In genomic region chr6:44062771-44063560, GRCh38 we compare ENCODE assay signal across 8 cellular contexts.
DNase-seq lines count a peak whose midpoint lies in the region; ATAC-seq and TF ChIP-seq lines count a peak whose summit lies in the region.

No MANE protein-coding gene starts in this region.

- no peak for ATAC-seq in HG03135 (IDR thresholded peaks at IDR 0.05; ENCODE audit: unreplicated experiment)

- H3K27ac ChIP-seq in mesenchymal stem cell (ENCODE audit: low read length, poor library complexity, severe bottlenecking): no peak overlapping the region

- no peak overlapping the region for H2BK120ac ChIP-seq in mesenchymal stem cell (ENCODE audit: low read depth, low read length)

- H2BK5ac ChIP-seq in mesenchymal stem cell (ENCODE audit: low read depth, low read length, poor library complexity, severe bottlenecking): no peak overlapping the region

- no peaks in the 10 kb centered on the region for H3K9me3 Mint-ChIP-seq in MCF 10A (ENCODE audit: unreplicated experiment)

- H3K27me3 Mint-ChIP-seq in MCF 10A (ENCODE audit: insufficient read depth, unreplicated experiment): no peaks in the 10 kb centered on the region

- H3K4me3 ChIP-seq in AG09309 (ENCODE audit: control insufficient read depth, low read depth, low read length) (no peak overlapping the region), mesenchymal stem cell (ENCODE audit: insufficient read depth in 1 of 2, low read depth in 1 of 2, low read length in 2 of 2) (no peak overlapping the region)
- H3K4me3 ChIP-seq in Jurkat, Clone E6-1 (ENCODE audit: low read length): no peak overlapping the region

- H3K14ac ChIP-seq in mesenchymal stem cell (ENCODE audit: low read length in 2 of 2): peak overlapping the region in 1 of 2 experiments; percentile 30

- H3K18ac ChIP-seq in mesenchymal stem cell (ENCODE audit: low read depth in 1 of 2, low read length in 2 of 2): peak overlapping the region; percentile 23 to 71

- H4K8ac ChIP-seq in mesenchymal stem cell (ENCODE audit: low read length): peak overlapping the region; percentile 16

- H2AK5ac ChIP-seq in mesenchymal stem cell (ENCODE audit: low read length, severe bottlenecking): peak overlapping the region; percentile 47

- POLR2A ChIA-PET in MCF 10A (lab: Yijun Ruan, JAX): interaction anchor here (0.6 to 2.3 kb wide), 8 partner anchors 12 to 334 kb away, joined by 3 to 15 read pairs (median 4); partner anchors contain the start of gene VEGFA

- H2AFZ ChIP-seq in mesenchymal stem cell (ENCODE audit: low read depth, low read length): no peak overlapping the region

- no peaks in the 10 kb centered on the region for H3K36me3 Mint-ChIP-seq in MCF 10A (ENCODE audit: insufficient read depth, unreplicated experiment)

- H3K23ac ChIP-seq in mesenchymal stem cell (ENCODE audit: low read length in 2 of 2): no peak overlapping the region

- H3K9me3 ChIP-seq in mesenchymal stem cell (ENCODE audit: control insufficient read depth, low read length): no peaks in the 10 kb centered on the region

- H3K27ac Mint-ChIP-seq in MCF 10A (ENCODE audit: low read depth, unreplicated experiment): peak overlapping the region; percentile 84

- DNase-seq in AG09309 (ENCODE audit: low read depth) (no peak), MCF 10A (ENCODE audit: unreplicated experiment) (peak; percentile 83), mesenchymal stem cell (no peak), DMS 273 (lab: John Stamatoyannopoulos, UW; ENCODE audit: unreplicated experiment) (no peak), HCEC 1CT (no peak), islet precursor cell (no peak)
- DNase-seq in Jurkat, Clone E6-1 (ENCODE audit: low read depth, low spot score): peak; percentile 38

- peak; percentile 49 for TF ChIP-seq CTCF in AG09309 (IDR thresholded peaks at IDR 0.05; ENCODE audit: control insufficient read depth, insufficient read depth, low read depth, low read length, missing control alignments)
- peak; percentile 50 for TF ChIP-seq CTCF in MCF 10A (IDR thresholded peaks at IDR 0.05; ENCODE audit: unreplicated experiment)

- peaks cover 46% of the 10 kb centered on the region for H3K4me1 ChIP-seq in mesenchymal stem cell (ENCODE audit: control insufficient read depth, insufficient read depth, low read depth, low read length)

- peak overlapping the region; percentile 7 to 49 for H3K4ac ChIP-seq in mesenchymal stem cell (ENCODE audit: low read depth in 1 of 2, low read length in 2 of 2)

- H2BK15ac ChIP-seq in mesenchymal stem cell (ENCODE audit: low read depth, poor library complexity, severe bottlenecking): peak overlapping the region; percentile 85

- H3K4me2 ChIP-seq in mesenchymal stem cell (ENCODE audit: low read length, poor library complexity, severe bottlenecking): no peak overlapping the region

- no peak overlapping the region for H3K4me3 Mint-ChIP-seq in MCF 10A (ENCODE audit: unreplicated experiment)

- CTCF ChIA-PET in MCF 10A (lab: Yijun Ruan, JAX): interaction anchor here (0.6 to 5.3 kb wide), 7 partner anchors 9 to 1800 kb away, joined by 3 to 32 read pairs (median 4); no protein-coding TSS in a partner anchor

- H3K4me1 Mint-ChIP-seq in MCF 10A (ENCODE audit: insufficient read depth, unreplicated experiment): peaks cover 56% of the 10 kb centered on the region

- peak overlapping the region; percentile 79 to 87 for H2BK12ac ChIP-seq in mesenchymal stem cell (ENCODE audit: low read length in 2 of 2)

- WGBS in mesenchymal stem cell: 90% methylated on average over 15 of the region's 20 CpGs

- H3K9ac ChIP-seq in mesenchymal stem cell (ENCODE audit: low read length): no peak overlapping the region

- no peaks in the 10 kb centered on the region for H3K79me1 ChIP-seq in mesenchymal stem cell (replicated peaks; ENCODE audit: low read length, poor library complexity, severe bottlenecking)

- no peaks in the 10 kb centered on the region for H3K27me3 ChIP-seq in mesenchymal stem cell (ENCODE audit: control insufficient read depth in 1 of 2, insufficient read depth in 1 of 2, low read length in 2 of 2)

- peak overlapping the region; percentile 53 for H4K91ac ChIP-seq in mesenchymal stem cell (ENCODE audit: low read length)

- BruUV-seq in MCF 10A (replicated peaks; lab: Mats Ljungman, UMichigan): no TSS peak

- no peaks in the 10 kb centered on the region for H3K36me3 ChIP-seq in mesenchymal stem cell (ENCODE audit: control insufficient read depth in 1 of 2, insufficient read depth in 2 of 2, low read depth in 1 of 2, low read length in 2 of 2)

- intact Hi-C loops in MCF 10A (cut with micrococcal nuclease): no loop called here

Comparison
In these comparisons a context has a peak if more than half of its experiments do, and no peak if none do; other contexts are left out.
1. DNase-seq: peak in Jurkat, Clone E6-1 (single experiment) and MCF 10A (single experiment); none in AG09309 (single experiment), mesenchymal stem cell (single experiment), DMS 273 (single experiment), HCEC 1CT (single experiment) and islet precursor cell (single experiment).